ENCODE assay signal across 25 cellular contexts in genomic region chr2:36326286-36326685, GRCh38.
"Had no signal": no experiment of that assay in that cellular context is flagged by ENCODE, and none has a peak within 500 bp of the region (broad histone marks: within the 10 kb centered on the region; RNA-seq: fewer than 3 reads in every experiment).

No MANE protein-coding gene starts in this region.

- DNase-seq: hippocampal formation; kidney; left colon; left lung; lower lobe of right lung; mesendoderm; naive B cell; natural killer cell; nephron progenitor cell; ovary; right lobe of liver; stimulated activated CD4-positive, alpha-beta T cell treated with anti-CD3 and anti-CD28 coated beads, Interleukin-1b, Interleukin-23, amount 100 ng/mL, for 48 hours; stimulated activated CD4-positive, alpha-beta T cell treated with anti-CD3 and anti-CD28 coated beads, Interleukin-2, amount 100 ng/mL, for 48 hours; stimulated activated CD4-positive, alpha-beta T cell treated with anti-CD3 and anti-CD28 coated beads, Interleukin-4, amount 100 ng/mL, for 4 hours; stimulated activated CD8-positive, alpha-beta memory T cell treated with anti-CD3 and anti-CD28 coated beads, Interleukin-4, amount 100 ng/mL, for 48 hours; stimulated activated naive CD8-positive, alpha-beta T cell treated with anti-CD3 and anti-CD28 coated beads, Interleukin-15, Interleukin-2, amounts not matched to agents 100 U/mL and 50 U/mL, for 24 hours; stomach; testis; thyroid gland; transverse colon; upper lobe of left lung had no signal

- H3K4me1 ChIP-seq: lower lobe of right lung, right atrium auricular region, right lobe of liver, testis, transverse colon, upper lobe of left lung had no signal

- H3K9me3 ChIP-seq: left lung, lower lobe of right lung, ovary, right atrium auricular region, right lobe of liver, stomach, testis, thyroid gland, transverse colon, upper lobe of left lung, vagina had no signal

- H3K27ac ChIP-seq: left lung, lower lobe of right lung, ovary, right atrium auricular region, right lobe of liver, stomach, testis, thyroid gland, transverse colon, upper lobe of left lung, vagina had no signal

- H3K36me3 ChIP-seq: left lung, lower lobe of right lung, ovary, right atrium auricular region, right lobe of liver, stomach, thyroid gland, transverse colon, upper lobe of left lung, vagina had no signal

- H3K4me2 ChIP-seq: smooth muscle cell had no signal

- ATAC-seq: left colon; left lung; lower lobe of right lung; natural killer cell; right lobe of liver; stimulated activated memory B cell treated with anti-CD40 and anti-IgM and Interleukin-4, amounts not matched to agents 10 μg/mL and 1 μg/mL and 100 μg/mL, for 72 hours; stimulated activated naive CD8-positive, alpha-beta T cell treated with anti-CD3 and anti-CD28 coated beads, Interleukin-15, Interleukin-2, amounts not matched to agents 100 U/mL and 50 U/mL, for 24 hours had no signal

- H3K27me3 ChIP-seq: left lung, ovary, right atrium auricular region, right lobe of liver, stomach, testis, thyroid gland, transverse colon, upper lobe of left lung, vagina had no signal

- H3K4me3 ChIP-seq: left lung, lower lobe of right lung, ovary, right atrium auricular region, right lobe of liver, smooth muscle cell, stomach, testis, thyroid gland, transverse colon, upper lobe of left lung, vagina had no signal
